Comparison of ENCODE assay signal across 27 cellular contexts in the genomic region with DNA sequence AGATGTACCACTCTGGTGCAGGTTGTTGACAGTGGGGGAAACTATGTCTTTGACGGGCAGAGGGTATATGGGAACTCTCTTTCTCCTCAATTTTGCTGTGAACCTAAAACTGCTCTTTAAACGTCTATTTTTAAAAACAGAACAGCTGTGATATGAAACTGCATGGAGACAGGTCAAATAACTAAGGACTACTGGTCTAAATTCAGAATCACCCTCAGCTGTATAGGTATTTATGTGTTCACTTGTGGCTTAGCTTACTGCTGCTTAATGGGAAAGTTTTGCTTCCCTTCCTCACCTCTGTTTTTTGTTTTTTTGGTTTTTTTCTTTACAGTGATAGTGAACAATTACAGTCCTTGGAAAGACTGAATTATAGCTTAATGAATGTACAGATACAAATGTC.
"Had no signal": no experiment of that assay in that cellular context is flagged by ENCODE, and none has a peak within 500 bp of the region (broad histone marks: within the 10 kb centered on the region; RNA-seq: fewer than 3 reads in every experiment).

No MANE protein-coding gene starts in this region.

- H3K9me3 ChIP-seq: left ventricle myocardium inferior, ovary, sigmoid colon, stomach, testis, thyroid gland, transverse colon, upper lobe of left lung, vagina had no signal

- H3K27ac Mint-ChIP-seq: immature natural killer cell; mesothelial cell of epicardium; naive thymus-derived CD4-positive, alpha-beta T cell; natural killer cell treated with Interleukin-12 subunit alpha and Interleukin-12 subunit beta and Interleukin-15 and Interleukin-18, amount 100 ng/mL, for 72 hours; progenitor cell of endocrine pancreas; stimulated activated naive B cell treated with anti-CD40 and anti-IgM and Interleukin-4, amounts not matched to agents 10 μg/mL and 1 μg/mL and 100 μg/mL, for 72 hours had no signal

- H3K4me1 Mint-ChIP-seq: immature natural killer cell, mesothelial cell of epicardium had no signal

- H3K27ac ChIP-seq: left ventricle myocardium inferior, ovary, sigmoid colon, skin epidermis, stomach, testis, thyroid gland, upper lobe of left lung, vagina had no signal

- H3K36me3 Mint-ChIP-seq: immature natural killer cell; mesothelial cell of epicardium; natural killer cell treated with Interleukin-12 subunit alpha and Interleukin-12 subunit beta and Interleukin-15 and Interleukin-18, amount 100 ng/mL, for 72 hours had no signal

- H3K4me1 ChIP-seq: left ventricle myocardium inferior, sigmoid colon, testis, upper lobe of left lung, vagina had no signal

- H3K9me3 Mint-ChIP-seq: immature natural killer cell; mesothelial cell of epicardium; naive thymus-derived CD4-positive, alpha-beta T cell; natural killer cell treated with Interleukin-12 subunit alpha and Interleukin-12 subunit beta and Interleukin-15 and Interleukin-18, amount 100 ng/mL, for 72 hours; stimulated activated naive B cell treated with anti-CD40 and anti-IgM and Interleukin-4, amounts not matched to agents 10 μg/mL and 1 μg/mL and 100 μg/mL, for 72 hours had no signal

- DNase-seq: hypothalamus; immature natural killer cell; left ventricle myocardium inferior; mesendoderm; naive thymus-derived CD4-positive, alpha-beta T cell; ovary; retina; right cardiac atrium; sigmoid colon; stimulated activated CD4-positive, alpha-beta T cell treated with anti-CD3 and anti-CD28 coated beads, Interleukin-12 subunit alpha, Interleukin-12 subunit beta, amount 100 ng/mL, for 4 hours; stimulated activated CD4-positive, alpha-beta T cell treated with anti-CD3 and anti-CD28 coated beads, Interleukin-15, amount 100 ng/mL, for 24 hours; stimulated activated CD4-positive, alpha-beta T cell treated with anti-CD3 and anti-CD28 coated beads, Interleukin-2, amount 100 ng/mL, for 24 hours; stimulated activated CD4-positive, alpha-beta T cell treated with anti-CD3 and anti-CD28 coated beads, Interleukin-4, amount 100 ng/mL, for 1 hour; stimulated activated naive B cell treated with anti-CD40 and anti-IgM and Interleukin-4, amounts not matched to agents 10 μg/mL and 1 μg/mL and 100 μg/mL, for 72 hours; stimulated activated naive CD8-positive, alpha-beta T cell treated with anti-CD3 and anti-CD28 coated beads, Interleukin-15, Interleukin-2, amounts not matched to agents 100 U/mL and 50 U/mL, for 24 hours; stomach; testis; thyroid gland; transverse colon; upper lobe of left lung had no signal

- FAIRE-seq: islet of Langerhans had no signal

- H3K4me3 ChIP-seq: left ventricle myocardium inferior, lung, ovary, sigmoid colon, skin epidermis, stomach, testis, thyroid gland, transverse colon, upper lobe of left lung, vagina had no signal

- H3K27me3 Mint-ChIP-seq: naive thymus-derived CD4-positive, alpha-beta T cell; natural killer cell treated with Interleukin-12 subunit alpha and Interleukin-12 subunit beta and Interleukin-15 and Interleukin-18, amount 100 ng/mL, for 72 hours; progenitor cell of endocrine pancreas; stimulated activated naive B cell treated with anti-CD40 and anti-IgM and Interleukin-4, amounts not matched to agents 10 μg/mL and 1 μg/mL and 100 μg/mL, for 72 hours had no signal

- H3K36me3 ChIP-seq: left ventricle myocardium inferior, ovary, sigmoid colon, stomach, thyroid gland, transverse colon, upper lobe of left lung, vagina had no signal

- H3K4me3 Mint-ChIP-seq: immature natural killer cell; mesothelial cell of epicardium; naive thymus-derived CD4-positive, alpha-beta T cell; natural killer cell treated with Interleukin-12 subunit alpha and Interleukin-12 subunit beta and Interleukin-15 and Interleukin-18, amount 100 ng/mL, for 72 hours; stimulated activated naive B cell treated with anti-CD40 and anti-IgM and Interleukin-4, amounts not matched to agents 10 μg/mL and 1 μg/mL and 100 μg/mL, for 72 hours had no signal

- H3K27me3 ChIP-seq: ovary, sigmoid colon, stomach, testis, thyroid gland, transverse colon, upper lobe of left lung, vagina had no signal

- ATAC-seq: naive thymus-derived CD4-positive, alpha-beta T cell; natural killer cell treated with Interleukin-12 subunit alpha and Interleukin-12 subunit beta and Interleukin-15 and Interleukin-18, amount 100 ng/mL, for 72 hours; right cardiac atrium; stimulated activated naive B cell treated with anti-CD40 and anti-IgM and Interleukin-4, amounts not matched to agents 10 μg/mL and 1 μg/mL and 100 μg/mL, for 72 hours; stimulated activated naive CD8-positive, alpha-beta T cell treated with anti-CD3 and anti-CD28 coated beads, Interleukin-15, Interleukin-2, amounts not matched to agents 100 U/mL and 50 U/mL, for 24 hours had no signal
